Comparison of ENCODE assay signal across 16 cellular contexts in the genomic region with DNA sequence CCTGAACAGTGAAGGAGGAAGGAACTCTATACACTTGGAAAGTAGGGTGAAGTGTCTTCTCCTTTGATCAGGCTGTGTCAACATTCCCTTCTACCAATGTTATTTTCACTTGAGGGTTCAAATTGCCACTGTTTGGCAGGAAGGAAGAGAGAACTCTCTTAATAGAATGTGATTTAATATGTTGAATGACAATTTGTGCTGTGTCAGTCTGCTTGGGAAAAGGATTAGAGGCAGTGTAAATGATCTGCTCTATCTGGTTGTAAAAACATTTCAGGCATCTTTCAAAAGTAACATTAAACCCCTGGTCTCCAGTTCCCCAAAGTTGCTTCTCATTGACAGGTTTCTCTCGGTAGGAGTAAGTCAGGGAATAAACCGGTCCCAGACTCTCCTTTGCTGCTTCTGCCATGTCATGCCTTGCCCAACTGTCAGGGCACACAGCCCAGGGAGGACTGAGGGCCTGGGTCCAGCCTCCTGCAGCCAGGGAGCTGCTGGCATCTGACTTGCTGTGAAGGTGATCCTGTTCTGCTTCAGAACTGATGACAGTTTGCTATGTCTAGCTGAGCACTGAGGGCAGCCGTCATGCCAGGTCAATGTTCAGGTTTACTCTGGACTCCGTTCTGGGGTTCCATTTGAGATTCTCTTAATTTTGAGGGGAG.
A peak's percentile ranks its signal among the peaks of the same experiment; 100 is the strongest.
DNase-seq lines count a peak whose midpoint lies in the region; ATAC-seq and TF ChIP-seq lines count a peak whose summit lies in the region.
"Had no signal": no experiment of that assay in that cellular context is flagged by ENCODE, and none has a peak within 500 bp of the region (broad histone marks: within the 10 kb centered on the region; RNA-seq: fewer than 3 reads in every experiment).

No MANE protein-coding gene starts in this region.

- no peak for TF ChIP-seq POLR2A in erythroblast (IDR thresholded peaks at IDR 0.05; ENCODE audit: low read length)

- ATAC-seq in GM19035 (IDR thresholded peaks at IDR 0.05; ENCODE audit: unreplicated experiment) (peak; percentile 11), HG03108 (IDR thresholded peaks at IDR 0.05; ENCODE audit: unreplicated experiment) (peak; percentile 6), sciatic nerve (peak; percentile 37), GM21360 (IDR thresholded peaks at IDR 0.05; ENCODE audit: unreplicated experiment) (no peak), GM21825 (IDR thresholded peaks at IDR 0.05; ENCODE audit: unreplicated experiment) (no peak)

- intact Hi-C loops in sciatic nerve (cut with DNase I) = loop anchor here (5.0 kb wide), 1 partner anchor 1358 kb away; no protein-coding TSS in a partner anchor

- peak; percentile 46 for DNase-seq in globus pallidus (ENCODE audit: low spot score)
- no peak for DNase-seq in sciatic nerve (ENCODE audit: low spot score)
- DNase-seq in erythroblast (lab: John Stamatoyannopoulos, UW) = no peak
- no peak for DNase-seq in LoVo (ENCODE audit: low spot score)
- DNase-seq: activated CD4-positive, alpha-beta memory T cell treated with anti-CD3 and anti-CD28 coated beads for 36 hours; AML-193; DND-41; KG1; NCI-H1436 treated with DMSO at 0.1 percent for 48 hours; NCI-H526 treated with DMSO at 0.1 percent for 48 hours; stimulated activated CD4-positive, alpha-beta T cell treated with anti-CD3 and anti-CD28 coated beads, Interleukin-1b, Interleukin-23, amount 100 ng/mL, for 48 hours; uterus had no signal

Comparison
In these comparisons a context has a peak if more than half of its experiments do, and no peak if none do; other contexts are left out.
1. ATAC-seq: peak in GM19035 (single experiment), HG03108 (single experiment) and sciatic nerve (single experiment); none in GM21360 (single experiment) and GM21825 (single experiment).